Comparison of ENCODE assay signal across 8 cellular contexts in genomic region chr3:40456279-40456939, GRCh38. TPM values are rescaled to one million over a fixed set of nuclear protein-coding genes. Genes with fewer than 3 reads are reported as not detected.
A peak's percentile ranks its signal among the peaks of the same experiment; 100 is the strongest.
DNase-seq lines count a peak whose midpoint lies in the region; ATAC-seq and TF ChIP-seq lines count a peak whose summit lies in the region.

No MANE protein-coding gene starts in this region.

- peak overlapping the region; percentile 98 for H3K4me3 Mint-ChIP-seq in activated naive CD8-positive, alpha-beta T cell treated with anti-CD3 and anti-CD28 coated beads, Interleukin-2, amount 50 U/mL, for 24 hours
- peak overlapping the region; percentile 89 to 96 (median 94) for H3K4me3 Mint-ChIP-seq in immature natural killer cell

- CTCF ChIA-PET in SK-N-SH (lab: Yijun Ruan, JAX) = interaction anchor here (1.4 kb wide), 1 partner anchor 128 kb away, joined by 6 read pairs; no protein-coding TSS in a partner anchor

- ATAC-seq in SK-N-SH treated with all-trans-retinoic acid at 6 μM for 48 hours (no peak), HG02571 (IDR thresholded peaks at IDR 0.05; ENCODE audit: unreplicated experiment) (no peak)
- no peak for ATAC-seq in activated naive CD8-positive, alpha-beta T cell treated with anti-CD3 and anti-CD28 coated beads, Interleukin-2, amount 50 U/mL, for 24 hours

- H3K9ac ChIP-seq in SK-N-SH (peak overlapping the region; percentile 96), stomach smooth muscle (ENCODE audit: low read length in 2 of 2) (peak overlapping the region; percentile 96 to 97)

- H3K27ac Mint-ChIP-seq in activated naive CD8-positive, alpha-beta T cell treated with anti-CD3 and anti-CD28 coated beads, Interleukin-2, amount 50 U/mL, for 24 hours = peak overlapping the region; percentile 99
- peak overlapping the region; percentile 95 to 98 (median 97) for H3K27ac Mint-ChIP-seq in immature natural killer cell

- H2AFZ ChIP-seq in SK-N-SH (ENCODE audit: low read depth) = peak overlapping the region; percentile 78

- peaks cover 25 to 31% of the 10 kb centered on the region in 2 experiments for H3K36me3 ChIP-seq in SK-N-SH (replicated peaks in 1 of 2; ENCODE audit: control insufficient read depth in 1 of 2, insufficient read depth in 2 of 2, low read length in 1 of 2)
- peaks cover 21 to 25% of the 10 kb centered on the region in 2 donors for H3K36me3 ChIP-seq in stomach smooth muscle (ENCODE audit: control insufficient read depth in 2 of 2, insufficient read depth in 2 of 2, low read length in 2 of 2)

- peaks cover 39% of the 10 kb centered on the region for H3K36me3 Mint-ChIP-seq in activated naive CD8-positive, alpha-beta T cell treated with anti-CD3 and anti-CD28 coated beads, Interleukin-2, amount 50 U/mL, for 24 hours (ENCODE audit: low read depth)
- peaks cover 5 to 24% (median 10%) of the 10 kb centered on the region in 3 donors for H3K36me3 Mint-ChIP-seq in immature natural killer cell

- no peak for TF ChIP-seq RAD21 in SK-N-SH (IDR thresholded peaks at IDR 0.05; ENCODE audit: low read length)

- no peaks in the 10 kb centered on the region for H3K27me3 ChIP-seq in SK-N-SH (ENCODE audit: insufficient read depth)
- no peaks in the 10 kb centered on the region for H3K27me3 ChIP-seq in stomach smooth muscle (ENCODE audit: control insufficient read depth in 1 of 2, insufficient read depth in 2 of 2, low read length in 2 of 2)

- no peaks in the 10 kb centered on the region for H3K9me3 Mint-ChIP-seq in activated naive CD8-positive, alpha-beta T cell treated with anti-CD3 and anti-CD28 coated beads, Interleukin-2, amount 50 U/mL, for 24 hours
- H3K9me3 Mint-ChIP-seq in immature natural killer cell = no peaks in the 10 kb centered on the region

- H3K4me1 ChIP-seq in SK-N-SH (ENCODE audit: control insufficient read depth in 1 of 2, insufficient read depth in 2 of 2, low read depth in 1 of 2, low read length in 1 of 2) (peaks cover 0 to 17% of the 10 kb centered on the region in 2 experiments; a peak in 2 of 4 replicates), stomach smooth muscle (ENCODE audit: control insufficient read depth, insufficient read depth, low read length) (peaks cover 26% of the 10 kb centered on the region)

- no peak for TF ChIP-seq CTCF in SK-N-SH (IDR thresholded peaks at IDR 0.05)

- no peaks in the 10 kb centered on the region for H3K9me3 ChIP-seq in SK-N-SH
- no peaks in the 10 kb centered on the region for H3K9me3 ChIP-seq in stomach smooth muscle (ENCODE audit: control insufficient read depth in 2 of 2, low read length in 2 of 2)

- H4K20me1 ChIP-seq in SK-N-SH (ENCODE audit: insufficient read depth) = peaks cover 32% of the 10 kb centered on the region

- H3K4me2 ChIP-seq in SK-N-SH = peak overlapping the region; percentile 97

- POLR2A ChIA-PET in SK-N-SH (lab: Yijun Ruan, JAX) = interaction anchor here (0.8 to 2.0 kb wide), 4 partner anchors 7 to 68 kb away, joined by 3 to 15 read pairs (median 10); partner anchors contain the start of genes ZNF619, ZNF620 and ZNF621

- H3K79me2 ChIP-seq in SK-N-SH (ENCODE audit: insufficient read depth) = peaks cover 49% of the 10 kb centered on the region

- no peaks in the 10 kb centered on the region for H3K9me2 ChIP-seq in SK-N-SH

- peaks cover 12% of the 10 kb centered on the region for H3F3A ChIP-seq in SK-N-SH (replicated peaks; ENCODE audit: insufficient read depth)

- 63% methylated on average over 29 of the region's 29 CpGs for WGBS in SK-N-SH (ENCODE audit: low lambda C conversion rate)

- H3K4me3 ChIP-seq in SK-N-SH (ENCODE audit: low read depth in 2 of 2, low read length in 1 of 2) (peak overlapping the region; percentile 85 to 97), stomach smooth muscle (ENCODE audit: low read length in 2 of 2) (peak overlapping the region; percentile 96 to 99)

- no peak for TF ChIP-seq EP300 in SK-N-SH (IDR thresholded peaks at IDR 0.05; ENCODE audit: borderline replicate concordance in 1 of 2, low read depth in 1 of 2, low read length in 1 of 2)

- peaks cover 69% of the 10 kb centered on the region for H3K4me1 Mint-ChIP-seq in activated naive CD8-positive, alpha-beta T cell treated with anti-CD3 and anti-CD28 coated beads, Interleukin-2, amount 50 U/mL, for 24 hours
- peaks cover 49 to 65% of the 10 kb centered on the region in 2 donors for H3K4me1 Mint-ChIP-seq in immature natural killer cell

- H3K27me3 Mint-ChIP-seq in activated naive CD8-positive, alpha-beta T cell treated with anti-CD3 and anti-CD28 coated beads, Interleukin-2, amount 50 U/mL, for 24 hours = peaks cover 2% of the 10 kb centered on the region
- peaks cover 3 to 12% (median 9%) of the 10 kb centered on the region in 3 donors for H3K27me3 Mint-ChIP-seq in immature natural killer cell (ENCODE audit: low read depth in 3 of 3)

- H3K27ac ChIP-seq in SK-N-SH (ENCODE audit: low read depth in 2 of 2, low read length in 1 of 2) (peak overlapping the region; percentile 79 to 87), stomach smooth muscle (ENCODE audit: low read length) (peak overlapping the region; percentile 78)

- DNase-seq in SK-N-SH = no peak
- no peak for DNase-seq in activated naive CD8-positive, alpha-beta T cell treated with anti-CD3 and anti-CD28 coated beads, Interleukin-2, amount 50 U/mL, for 24 hours
- no peak for DNase-seq in immature natural killer cell
- DNase-seq in SHP77 treated with DMSO at 0.1 percent for 48 hours (lab: John Stamatoyannopoulos, UW) = no peak
- no peak for DNase-seq in SKM-1 (lab: John Stamatoyannopoulos, UW; ENCODE audit: unreplicated experiment)

TF ChIP-seq in SK-N-SH, 30 proteins besides CTCF, POLR2A, EP300 and RAD21:
- TF ChIP-seq RFX5 (IDR thresholded peaks at IDR 0.05; ENCODE audit: low read length) = no peak

TF ChIP-seq in SK-N-SH treated with all-trans-retinoic acid at 6 μM for 48 hours, 23 proteins besides CTCF, POLR2A, EP300 and RAD21:
- TF ChIP-seq OSR1 (CRISPR knock-in tag; IDR thresholded peaks at IDR 0.05) = no peak
- no peak for TF ChIP-seq ISL1 (CRISPR knock-in tag; IDR thresholded peaks at IDR 0.05)
- no peak for TF ChIP-seq SNAI2 (CRISPR knock-in tag; IDR thresholded peaks at IDR 0.05)
- TF ChIP-seq GLIS3 (CRISPR knock-in tag; IDR thresholded peaks at IDR 0.05) = no peak
- no peak for TF ChIP-seq ARNTL (CRISPR knock-in tag; IDR thresholded peaks at IDR 0.05; ENCODE audit: borderline replicate concordance, low read depth)
- TF ChIP-seq ESRRG (CRISPR knock-in tag; IDR thresholded peaks at IDR 0.05) = no peak
- TF ChIP-seq ZFP30 (CRISPR knock-in tag; IDR thresholded peaks at IDR 0.05) = no peak
- no peak for TF ChIP-seq ZC3H10 (CRISPR knock-in tag; IDR thresholded peaks at IDR 0.05)
- TF ChIP-seq ZNF70 (CRISPR knock-in tag; IDR thresholded peaks at IDR 0.05) = no peak

RNA-seq across cellular contexts. Expression of gene RPL14, which starts 0.7 kb away (rescaled TPM):
- polyA plus RNA-seq in SK-N-SH (2012; rRNA removed) (361 and 416 TPM in 2 replicates), immature natural killer cell (100 to 1,000 TPM; 355 to 912 (median 682) TPM)
- 518 and 606 TPM in 2 replicates for polyA plus RNA-seq in SK-N-SH (2012; cell fraction: cytosol; rRNA removed)
- 110 and 114 TPM in 2 replicates for polyA plus RNA-seq in SK-N-SH (2012; cell fraction: nucleus; rRNA removed)

RNA-seq across cellular contexts. Expression of gene ZNF619, which starts 20.5 kb away (rescaled TPM):
- polyA plus RNA-seq in SK-N-SH (2012; rRNA removed) = 1.6 and 2.4 TPM in 2 replicates
- polyA plus RNA-seq in SK-N-SH (2012; cell fraction: cytosol; rRNA removed) = 1.4 and 1.7 TPM in 2 replicates
- 2.2 and 3.3 TPM in 2 replicates for polyA plus RNA-seq in SK-N-SH (2012; cell fraction: nucleus; rRNA removed)
- polyA plus RNA-seq in immature natural killer cell = 1 to 10 TPM; 1.8 to 4.7 (median 2.6) TPM

RNA-seq across cellular contexts. Expression of gene ZNF620, which starts 49.4 kb away (rescaled TPM):
- polyA plus RNA-seq in SK-N-SH (2012; rRNA removed) = 2.0 and 2.5 TPM in 2 replicates
- polyA plus RNA-seq in SK-N-SH (2012; cell fraction: cytosol; rRNA removed) = 2.5 and 2.9 TPM in 2 replicates
- 2.1 and 3.0 TPM in 2 replicates for polyA plus RNA-seq in SK-N-SH (2012; cell fraction: nucleus; rRNA removed)
- 1 to 10 TPM; 1.3 to 4.7 (median 1.7) TPM for polyA plus RNA-seq in immature natural killer cell
